14 cellular contexts compared by ENCODE assay signal in the genomic region with DNA sequence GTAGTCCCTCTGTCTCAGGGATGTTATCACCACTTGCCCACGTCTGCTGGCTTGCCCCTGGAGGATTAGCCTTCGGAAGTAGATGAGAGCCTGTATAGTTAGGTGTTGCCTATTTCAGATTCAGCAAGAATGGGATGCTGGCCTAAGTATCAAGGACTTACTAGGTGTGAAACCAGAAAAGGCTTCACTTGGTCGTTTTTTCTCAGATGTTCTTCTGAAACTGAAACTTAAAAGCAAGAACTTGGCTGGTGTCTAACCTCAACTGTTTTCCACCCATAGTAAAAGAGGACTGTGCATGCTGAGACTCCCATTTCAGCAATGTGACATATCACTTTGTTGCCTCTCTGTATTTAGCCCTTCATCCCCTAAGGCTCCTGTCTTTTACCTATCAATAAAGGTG.
A peak's percentile ranks its signal among the peaks of the same experiment; 100 is the strongest.
DNase-seq lines count a peak whose midpoint lies in the region; ATAC-seq, FAIRE-seq and TF ChIP-seq lines count a peak whose summit lies in the region.
"Had no signal": no experiment of that assay in that cellular context is flagged by ENCODE, and none has a peak within 500 bp of the region (broad histone marks: within the 10 kb centered on the region; RNA-seq: fewer than 3 reads in every experiment).

No MANE protein-coding gene starts in this region.

- no peaks in the 10 kb centered on the region for H3K9me3 ChIP-seq in H1 (ENCODE audit: insufficient read depth in 2 of 2, low read depth in 1 of 2, low read length in 1 of 2)
- no peaks in the 10 kb centered on the region; the same call in 1 of the 2 replicates for H3K9me3 ChIP-seq in PC-9 (ENCODE audit: insufficient read depth, low read depth)

- no peak overlapping the region for H3K14ac ChIP-seq in H1 (ENCODE audit: insufficient read length)

- CTCF ChIA-PET in H1 (lab: Charles Lee; ENCODE audit: partially characterized antibody) = no interaction called here
- CTCF ChIA-PET in PC-9 (lab: Charles Lee) = no interaction called here

- no peak for TF ChIP-seq EP300 in H1 (IDR thresholded peaks at IDR 0.05; ENCODE audit: borderline replicate concordance in 1 of 2, low read depth in 2 of 2, low read length in 2 of 2)

- no peaks in the 10 kb centered on the region for H3K23me2 ChIP-seq in H1 (ENCODE audit: low read depth, low read length)

- H3K27ac ChIP-seq in H1 (ENCODE audit: low read depth, low read length) (no peak overlapping the region), PC-9 (no peak overlapping the region)
- H3K27ac ChIP-seq: coronary artery, VCaP had no signal

- H3K79me1 ChIP-seq in H1 (ENCODE audit: low read depth, low read length) = no peaks in the 10 kb centered on the region

- 73% methylated on average over 3 of the region's 3 CpGs; no CpG with 5 or more reads in 1 of the 2 experiments for WGBS in H1 (ENCODE audit: extremely low coverage in 1 of 2, insufficient coverage in 1 of 2, insufficient read length in 1 of 2, insufficient replicate concordance in 2 of 2, low coverage in 1 of 2, low lambda C conversion rate in 2 of 2, missing lambda C conversion rate in 1 of 2), 2 experiments

- H4K91ac ChIP-seq in H1 (replicated peaks; ENCODE audit: insufficient read length, low read length) = no peak overlapping the region

- H2BK120ac ChIP-seq in H1 (replicated peaks; ENCODE audit: low read depth, low read length) = peak overlapping the region; percentile 30

- no peak overlapping the region for H3K23ac ChIP-seq in H1 (ENCODE audit: insufficient read length)

- no peak overlapping the region for H2BK20ac ChIP-seq in H1 (ENCODE audit: low read length)

- H3K9me2 ChIP-seq in PC-9 (ENCODE audit: insufficient read depth) = no peaks in the 10 kb centered on the region; the same call in 1 of the 2 replicates

- no peaks in the 10 kb centered on the region for H3F3A ChIP-seq in PC-9 (ENCODE audit: insufficient read depth, low read depth)

- H3K4me2 ChIP-seq in H1 (ENCODE audit: insufficient read depth in 1 of 2, low read depth in 2 of 2, low read length in 2 of 2) (no peak overlapping the region), PC-9 (no peak overlapping the region)

- H2BK15ac ChIP-seq in H1 (ENCODE audit: low read length) = no peak overlapping the region

- no peak for FAIRE-seq in H1 (lab: Jason Lieb, UNC)

- H2BK12ac ChIP-seq in H1 (ENCODE audit: low read depth, low read length) = no peak overlapping the region

- no peak for TF ChIP-seq RAD21 in H1 (IDR thresholded peaks at IDR 0.05 in 1 of 2, conservative IDR thresholded peaks at IDR 0.05 in 1 of 2; ENCODE audit: low read depth in 2 of 2, low read length in 2 of 2)

- ATAC-seq in GM18867 (IDR thresholded peaks at IDR 0.05; ENCODE audit: unreplicated experiment) = peak; percentile 100
- ATAC-seq in GM21528 (IDR thresholded peaks at IDR 0.05; ENCODE audit: low FRiP score, unreplicated experiment) = peak; percentile 100
- ATAC-seq in HG03108 (IDR thresholded peaks at IDR 0.05; ENCODE audit: unreplicated experiment) = peak; percentile 100
- ATAC-seq: HCT116, Panc1 had no signal

- POLR2A ChIA-PET in H1 (lab: Charles Lee; ENCODE audit: partially characterized antibody) (no interaction called here), PC-9 (lab: Charles Lee; ENCODE audit: unreplicated experiment) (no interaction called here)

- TF ChIP-seq POLR2A in H1 (IDR thresholded peaks at IDR 0.05; ENCODE audit: control extremely low read depth in 1 of 2, low read depth in 2 of 2, low read length in 2 of 2) = no peak

- no peak overlapping the region for H3K18ac ChIP-seq in H1 (ENCODE audit: extremely low read depth, low read length)

- no peaks in the 10 kb centered on the region for H4K20me1 ChIP-seq in H1 (replicated peaks in 1 of 2; ENCODE audit: control insufficient read depth in 1 of 2, insufficient read depth in 2 of 2, low read length in 2 of 2)
- H4K20me1 ChIP-seq in PC-9 (ENCODE audit: insufficient read depth) = no peaks in the 10 kb centered on the region

- TF ChIP-seq CTCF in H1 (IDR thresholded peaks at IDR 0.05; ENCODE audit: control extremely low read depth in 1 of 3, insufficient read depth in 1 of 3, low read depth in 1 of 3, low read length in 3 of 3) (no peak), PC-9 (conservative IDR thresholded peaks at IDR 0.05) (no peak)

- no peak overlapping the region for H4K8ac ChIP-seq in H1 (ENCODE audit: extremely low read depth, insufficient read depth, low read length)

- no peak overlapping the region for H3K56ac ChIP-seq in H1 (replicated peaks; ENCODE audit: insufficient read length, low read depth, low read length)

- no peak overlapping the region for H2BK5ac ChIP-seq in H1 (ENCODE audit: low read depth, low read length)

- H3K4me3 ChIP-seq in H1 (ENCODE audit: extremely low read depth in 1 of 4, insufficient read depth in 2 of 4, low read depth in 3 of 4, low read length in 4 of 4) = no peak overlapping the region
- no peak overlapping the region for H3K4me3 ChIP-seq in PC-9
- H3K4me3 ChIP-seq: coronary artery had no signal

- intact Hi-C loops in PC-9 (cut with micrococcal nuclease; ENCODE audit: unreplicated experiment) = no loop called here

- H3K79me2 ChIP-seq in H1 (ENCODE audit: control insufficient read depth in 1 of 2, insufficient read depth in 2 of 2, low read length in 2 of 2) (no peaks in the 10 kb centered on the region), PC-9 (ENCODE audit: low read depth) (no peaks in the 10 kb centered on the region)

- no peak overlapping the region for H4K5ac ChIP-seq in H1 (ENCODE audit: insufficient read length, low read depth, low read length)

- no peak overlapping the region for H2AK5ac ChIP-seq in H1 (ENCODE audit: low read depth, low read length)

- H3K27me3 ChIP-seq in H1 (replicated peaks in 1 of 4; ENCODE audit: control insufficient read depth in 3 of 4, extremely low read depth in 1 of 4, insufficient read depth in 3 of 4, low read length in 3 of 4) = no peaks in the 10 kb centered on the region
- H3K27me3 ChIP-seq in PC-9 (ENCODE audit: insufficient read depth, low read depth) = no peaks in the 10 kb centered on the region

- H2AFZ ChIP-seq in H1 (ENCODE audit: low read length) = no peak overlapping the region
- no peak overlapping the region for H2AFZ ChIP-seq in PC-9

- H3K4me1 ChIP-seq in H1 (replicated peaks in 1 of 4; ENCODE audit: control insufficient read depth in 3 of 4, insufficient read depth in 4 of 4, low read length in 3 of 4) (peaks cover 0 to 2% (median 0%) of the 10 kb centered on the region in 4 experiments; a peak in 1 of 7 replicates), PC-9 (replicated peaks; ENCODE audit: insufficient read depth) (no peaks in the 10 kb centered on the region)

- no peaks in the 10 kb centered on the region for H3K36me3 ChIP-seq in H1 (ENCODE audit: control insufficient read depth in 2 of 4, insufficient read depth in 4 of 4, low read length in 3 of 4)
- H3K36me3 ChIP-seq in PC-9 (ENCODE audit: low read depth) = no peaks in the 10 kb centered on the region

- BruUV-seq in PC-9 (replicated peaks; lab: Mats Ljungman, UMichigan) = no TSS peak

- H3K9ac ChIP-seq in H1 (replicated peaks in 1 of 4; ENCODE audit: extremely low read depth in 1 of 4, low read depth in 3 of 4, low read length in 3 of 4) = no peak overlapping the region

- H3K4ac ChIP-seq in H1 (replicated peaks; ENCODE audit: insufficient read length, low read depth, low read length) = no peak overlapping the region

- DNase-seq in H1 (ENCODE audit: low read depth in 1 of 2, low spot score in 2 of 2) (no peak), cerebellar cortex (ENCODE audit: low spot score) (no peak), NCI-H748 treated with DMSO at 0.1 percent for 48 hours (lab: John Stamatoyannopoulos, UW) (no peak), PC-9 (no peak)
- DNase-seq in activated CD4-positive, CD25-positive, alpha-beta regulatory T cell (lab: John Stamatoyannopoulos, UW) = no peak
- DNase-seq: activated gamma-delta T cell treated with Interleukin-2 at 50 U/mL for 16 hours, NCI-H1092 had no signal

TF ChIP-seq in H1, 55 proteins besides CTCF, POLR2A, EP300 and RAD21:
- no peak for TF ChIP-seq KDM4A (IDR thresholded peaks at IDR 0.05; ENCODE audit: low read depth, low read length, severe bottlenecking)
- TF ChIP-seq HDAC2 (IDR thresholded peaks at IDR 0.05; ENCODE audit: borderline replicate concordance in 1 of 2, low read depth in 2 of 2, low read length in 2 of 2) = no peak
- TF ChIP-seq TAF1 (IDR thresholded peaks at IDR 0.05; ENCODE audit: low read depth, low read length) = no peak
- TF ChIP-seq, protein P1, sequence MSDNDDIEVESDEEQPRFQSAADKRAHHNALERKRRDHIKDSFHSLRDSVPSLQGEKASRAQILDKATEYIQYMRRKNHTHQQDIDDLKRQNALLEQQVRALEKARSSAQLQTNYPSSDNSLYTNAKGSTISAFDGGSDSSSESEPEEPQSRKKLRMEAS (IDR thresholded peaks at IDR 0.05) = no peak
- TF ChIP-seq GTF2F1 (IDR thresholded peaks at IDR 0.05; ENCODE audit: borderline replicate concordance, low read depth, low read length) = no peak
- TF ChIP-seq SP2 (IDR thresholded peaks at IDR 0.05; ENCODE audit: low read length) = no peak
- no peak for TF ChIP-seq TAF7 (optimal IDR thresholded peaks at IDR 0.05; ENCODE audit: borderline replicate concordance, low read depth, low read length)
- no peak for TF ChIP-seq CEBPB (IDR thresholded peaks at IDR 0.05; ENCODE audit: low read depth, low read length)
- TF ChIP-seq EZH2 (IDR thresholded peaks at IDR 0.05; ENCODE audit: low read depth, low read length, severe bottlenecking) = no peak
- no peak for TF ChIP-seq PHF8 (conservative IDR thresholded peaks at IDR 0.05; ENCODE audit: low read depth, low read length)
- no peak for TF ChIP-seq CBX5 (IDR thresholded peaks at IDR 0.05; ENCODE audit: low read depth, low read length)
- TF ChIP-seq CHD2 (IDR thresholded peaks at IDR 0.05; ENCODE audit: low read length) = no peak
- no peak for TF ChIP-seq SP1 (IDR thresholded peaks at IDR 0.05; ENCODE audit: low read depth, low read length)
- TF ChIP-seq NANOG (IDR thresholded peaks at IDR 0.05; ENCODE audit: insufficient read depth, low read depth, low read length, poor library complexity, severe bottlenecking) = no peak
- TF ChIP-seq BRCA1 (IDR thresholded peaks at IDR 0.05; ENCODE audit: low read depth, low read length) = no peak
- TF ChIP-seq CTBP2 (IDR thresholded peaks at IDR 0.05; ENCODE audit: borderline replicate concordance, insufficient read depth, insufficient read length, low read length) = no peak
- TF ChIP-seq ASH2L (IDR thresholded peaks at IDR 0.05; ENCODE audit: low read length) = no peak
- no peak for TF ChIP-seq SUZ12 (IDR thresholded peaks at IDR 0.05; ENCODE audit: low read length)
- TF ChIP-seq, protein P2, sequence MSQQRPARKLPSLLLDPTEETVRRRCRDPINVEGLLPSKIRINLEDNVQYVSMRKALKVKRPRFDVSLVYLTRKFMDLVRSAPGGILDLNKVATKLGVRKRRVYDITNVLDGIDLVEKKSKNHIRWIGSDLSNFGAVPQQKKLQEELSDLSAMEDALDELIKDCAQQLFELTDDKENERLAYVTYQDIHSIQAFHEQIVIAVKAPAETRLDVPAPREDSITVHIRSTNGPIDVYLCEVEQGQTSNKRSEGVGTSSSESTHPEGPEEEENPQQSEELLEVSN (IDR thresholded peaks at IDR 0.05) = no peak
- no peak for TF ChIP-seq SRF (IDR thresholded peaks at IDR 0.05; ENCODE audit: low read depth, low read length)
